Comparison of ENCODE assay signal across 1 cellular context in genomic region chr16:66661210-66661560, GRCh38.
TF ChIP-seq lines count a peak whose summit lies in the region.

No MANE protein-coding gene starts in this region.

TF ChIP-seq in WTC11, 78 proteins besides CTCF, POLR2A, EP300 and RAD21 (continued from another document):
- TF ChIP-seq, protein P1, sequence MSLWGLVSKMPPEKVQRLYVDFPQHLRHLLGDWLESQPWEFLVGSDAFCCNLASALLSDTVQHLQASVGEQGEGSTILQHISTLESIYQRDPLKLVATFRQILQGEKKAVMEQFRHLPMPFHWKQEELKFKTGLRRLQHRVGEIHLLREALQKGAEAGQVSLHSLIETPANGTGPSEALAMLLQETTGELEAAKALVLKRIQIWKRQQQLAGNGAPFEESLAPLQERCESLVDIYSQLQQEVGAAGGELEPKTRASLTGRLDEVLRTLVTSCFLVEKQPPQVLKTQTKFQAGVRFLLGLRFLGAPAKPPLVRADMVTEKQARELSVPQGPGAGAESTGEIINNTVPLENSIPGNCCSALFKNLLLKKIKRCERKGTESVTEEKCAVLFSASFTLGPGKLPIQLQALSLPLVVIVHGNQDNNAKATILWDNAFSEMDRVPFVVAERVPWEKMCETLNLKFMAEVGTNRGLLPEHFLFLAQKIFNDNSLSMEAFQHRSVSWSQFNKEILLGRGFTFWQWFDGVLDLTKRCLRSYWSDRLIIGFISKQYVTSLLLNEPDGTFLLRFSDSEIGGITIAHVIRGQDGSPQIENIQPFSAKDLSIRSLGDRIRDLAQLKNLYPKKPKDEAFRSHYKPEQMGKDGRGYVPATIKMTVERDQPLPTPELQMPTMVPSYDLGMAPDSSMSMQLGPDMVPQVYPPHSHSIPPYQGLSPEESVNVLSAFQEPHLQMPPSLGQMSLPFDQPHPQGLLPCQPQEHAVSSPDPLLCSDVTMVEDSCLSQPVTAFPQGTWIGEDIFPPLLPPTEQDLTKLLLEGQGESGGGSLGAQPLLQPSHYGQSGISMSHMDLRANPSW (CRISPR knock-in tag; conservative IDR thresholded peaks at IDR 0.05; ENCODE audit: low read depth), result no peak
- TF ChIP-seq, protein P2, sequence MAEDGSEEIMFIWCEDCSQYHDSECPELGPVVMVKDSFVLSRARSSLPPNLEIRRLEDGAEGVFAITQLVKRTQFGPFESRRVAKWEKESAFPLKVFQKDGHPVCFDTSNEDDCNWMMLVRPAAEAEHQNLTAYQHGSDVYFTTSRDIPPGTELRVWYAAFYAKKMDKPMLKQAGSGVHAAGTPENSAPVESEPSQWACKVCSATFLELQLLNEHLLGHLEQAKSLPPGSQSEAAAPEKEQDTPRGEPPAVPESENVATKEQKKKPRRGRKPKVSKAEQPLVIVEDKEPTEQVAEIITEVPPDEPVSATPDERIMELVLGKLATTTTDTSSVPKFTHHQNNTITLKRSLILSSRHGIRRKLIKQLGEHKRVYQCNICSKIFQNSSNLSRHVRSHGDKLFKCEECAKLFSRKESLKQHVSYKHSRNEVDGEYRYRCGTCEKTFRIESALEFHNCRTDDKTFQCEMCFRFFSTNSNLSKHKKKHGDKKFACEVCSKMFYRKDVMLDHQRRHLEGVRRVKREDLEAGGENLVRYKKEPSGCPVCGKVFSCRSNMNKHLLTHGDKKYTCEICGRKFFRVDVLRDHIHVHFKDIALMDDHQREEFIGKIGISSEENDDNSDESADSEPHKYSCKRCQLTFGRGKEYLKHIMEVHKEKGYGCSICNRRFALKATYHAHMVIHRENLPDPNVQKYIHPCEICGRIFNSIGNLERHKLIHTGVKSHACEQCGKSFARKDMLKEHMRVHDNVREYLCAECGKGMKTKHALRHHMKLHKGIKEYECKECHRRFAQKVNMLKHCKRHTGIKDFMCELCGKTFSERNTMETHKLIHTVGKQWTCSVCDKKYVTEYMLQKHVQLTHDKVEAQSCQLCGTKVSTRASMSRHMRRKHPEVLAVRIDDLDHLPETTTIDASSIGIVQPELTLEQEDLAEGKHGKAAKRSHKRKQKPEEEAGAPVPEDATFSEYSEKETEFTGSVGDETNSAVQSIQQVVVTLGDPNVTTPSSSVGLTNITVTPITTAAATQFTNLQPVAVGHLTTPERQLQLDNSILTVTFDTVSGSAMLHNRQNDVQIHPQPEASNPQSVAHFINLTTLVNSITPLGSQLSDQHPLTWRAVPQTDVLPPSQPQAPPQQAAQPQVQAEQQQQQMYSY (CRISPR knock-in tag; IDR thresholded peaks at IDR 0.05), result no peak
- TF ChIP-seq NFATC4 (CRISPR knock-in tag; IDR thresholded peaks at IDR 0.05) (no peak), ESRRA (CRISPR knock-in tag; IDR thresholded peaks at IDR 0.05; ENCODE audit: borderline replicate concordance) (no peak)
